18 cellular contexts compared by ENCODE assay signal in the genomic region with DNA sequence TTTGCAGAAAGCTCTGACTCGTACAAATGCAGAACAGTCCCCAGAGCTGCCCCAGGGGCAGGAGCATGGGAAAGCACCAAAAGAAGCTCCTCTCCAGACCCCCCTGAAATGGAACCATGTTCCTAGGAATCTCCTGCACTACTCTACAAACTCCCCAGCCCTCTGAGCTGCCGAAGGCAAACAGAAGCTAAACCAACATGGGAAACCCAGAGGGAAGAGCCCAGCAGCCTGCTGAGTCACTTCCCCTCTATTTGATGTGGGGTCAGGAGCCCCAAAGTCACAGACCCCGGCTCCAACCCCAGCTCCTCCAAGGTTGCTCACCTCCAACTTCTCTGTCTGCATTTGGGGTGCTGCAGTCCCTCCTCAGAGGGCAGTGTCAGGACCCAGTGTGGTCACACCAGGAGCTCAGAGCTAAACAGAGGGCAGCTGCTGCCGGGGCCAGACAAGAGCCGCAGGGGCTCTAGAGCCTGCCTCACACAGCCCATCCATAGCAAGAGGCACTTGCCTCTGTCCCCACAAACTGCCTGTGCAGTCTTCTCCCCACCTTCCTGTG. TPM values are rescaled to one million over a fixed set of nuclear protein-coding genes. Genes with fewer than 3 reads are reported as not detected.
A peak's percentile ranks its signal among the peaks of the same experiment; 100 is the strongest.
DNase-seq lines count a peak whose midpoint lies in the region; ATAC-seq, FAIRE-seq and TF ChIP-seq lines count a peak whose summit lies in the region.
"Had no signal": no experiment of that assay in that cellular context is flagged by ENCODE, and none has a peak within 500 bp of the region (broad histone marks: within the 10 kb centered on the region; RNA-seq: fewer than 3 reads in every experiment).

No MANE protein-coding gene starts in this region.

- H3K4me2 ChIP-seq in GM12878 (ENCODE audit: control insufficient read depth, insufficient read depth) (no peak overlapping the region), neural progenitor cell (no peak overlapping the region)

- in situ Hi-C loops in GM12878 (cut with MboI) = loop anchor here (5.0 kb wide), 1 partner anchor 227 kb away; no protein-coding TSS in a partner anchor

- H3K79me2 ChIP-seq in GM12878 (ENCODE audit: control insufficient read depth, insufficient read depth, low read length) = no peaks in the 10 kb centered on the region; the same call in 1 of the 2 replicates
- peaks cover 7% of the 10 kb centered on the region for H3K79me2 ChIP-seq in neural progenitor cell (ENCODE audit: low read depth)

- H3K36me3 ChIP-seq in GM12878 (ENCODE audit: control insufficient read depth in 2 of 2, insufficient read depth in 2 of 2, low read length in 1 of 2) (no peaks in the 10 kb centered on the region), neural progenitor cell (no peaks in the 10 kb centered on the region)
- H3K36me3 ChIP-seq: HAP-1 had no signal

- H3K36me3 Mint-ChIP-seq in neural progenitor cell = no peaks in the 10 kb centered on the region

- no TSS peak for BruUV-seq in GM12878 (replicated peaks; lab: Mats Ljungman, UMichigan)

- H3K9me3 ChIP-seq in GM12878 (replicated peaks; ENCODE audit: control insufficient read depth, insufficient read depth, low read length) (peaks cover 6% of the 10 kb centered on the region), neural progenitor cell (ENCODE audit: low read depth) (no peaks in the 10 kb centered on the region)

- DNase-seq in DMS53 (lab: John Stamatoyannopoulos, UW) (peak; percentile 28), DMS53 treated with DMSO at 0.1 percent for 48 hours (lab: John Stamatoyannopoulos, UW; ENCODE audit: unreplicated experiment) (no peak), M059J (ENCODE audit: low read depth) (peak; percentile 22), GM12878 (ENCODE audit: low read depth, low spot score) (no peak), neural progenitor cell (ENCODE audit: low spot score) (no peak)
- DNase-seq: DMS 273 treated with DMSO at 0.1 percent for 48 hours; NCI-H1417; NCI-H2081; NCI-H524; NK-92 treated with Interleukin-12 subunit alpha and Interleukin-12 subunit beta, amount 100 ng/mL, for 24 hours; Right ventricle myocardium superior; T-helper 17 cell had no signal

- RAD21 ChIA-PET in GM12878 (lab: Charles Lee; ENCODE audit: unreplicated experiment) = interaction anchor here (1.1 kb wide), 1 partner anchor 477 kb away, joined by 3 read pairs; no protein-coding TSS in a partner anchor

- no peaks in the 10 kb centered on the region for H3F3A ChIP-seq in neural progenitor cell (ENCODE audit: low read depth)

- no peak overlapping the region for H3K4me3 Mint-ChIP-seq in neural progenitor cell
- H3K4me3 Mint-ChIP-seq: T-helper 17 cell had no signal

- TF ChIP-seq POLR2A in GM12878 (IDR thresholded peaks at IDR 0.05; ENCODE audit: low read depth, low read length) = no peak

- peaks cover 15% of the 10 kb centered on the region for H3K9me3 Mint-ChIP-seq in neural progenitor cell

- H3K27ac ChIP-seq in GM12878 (ENCODE audit: control insufficient read depth, insufficient read depth) (no peak overlapping the region), neural progenitor cell (no peak overlapping the region)
- H3K27ac ChIP-seq: 22Rv1, HL-60 had no signal

- POLR2A ChIA-PET in GM12878 (lab: Charles Lee) = interaction anchor here (0.8 kb wide), 1 partner anchor 227 kb away, joined by 3 read pairs; no protein-coding TSS in a partner anchor

- H2AFZ ChIP-seq in GM12878 (ENCODE audit: control insufficient read depth, low read depth, low read length) (no peak overlapping the region), neural progenitor cell (replicated peaks) (no peak overlapping the region)

- H3K9ac ChIP-seq in GM12878 (ENCODE audit: control insufficient read depth, insufficient read depth, low read length) = no peak overlapping the region
- no peak overlapping the region for H3K9ac ChIP-seq in neural progenitor cell

- TF ChIP-seq CTCF in GM12878 (IDR thresholded peaks at IDR 0.05 in 2 of 3, conservative IDR thresholded peaks at IDR 0.05 in 1 of 3; ENCODE audit: control insufficient read depth in 2 of 3, extremely low read depth in 1 of 3, insufficient read depth in 1 of 3, low read depth in 3 of 3, low read length in 3 of 3) (no peak), neural progenitor cell (IDR thresholded peaks at IDR 0.05) (no peak)

- SMC1A ChIA-PET in GM12878 (lab: Charles Lee; ENCODE audit: uncharacterized antibody, unreplicated experiment) = interaction anchor here (0.6 to 0.7 kb wide), 2 partner anchors 10 to 91 kb away, joined by 3 read pairs; no protein-coding TSS in a partner anchor

- peaks cover 10% of the 10 kb centered on the region for H3K27me3 Mint-ChIP-seq in neural progenitor cell (ENCODE audit: insufficient read depth, low read depth)

- H3K27ac Mint-ChIP-seq in neural progenitor cell = peak overlapping the region; percentile 27

- 34% methylated on average over 5 of the region's 5 CpGs for WGBS in GM12878 (ENCODE audit: insufficient coverage, insufficient replicate concordance, low lambda C conversion rate, missing lambda C conversion rate)

- ATAC-seq in GM12878 = no peak
- no peak for ATAC-seq in HG03354 (IDR thresholded peaks at IDR 0.05; ENCODE audit: poor library complexity, severe bottlenecking, unreplicated experiment)
- no peak for ATAC-seq in HG03097 (IDR thresholded peaks at IDR 0.05; ENCODE audit: low FRiP score, unreplicated experiment)
- ATAC-seq in HG02981 (IDR thresholded peaks at IDR 0.05; ENCODE audit: unreplicated experiment) = no peak
- ATAC-seq: T-helper 17 cell had no signal

- H3K4me3 ChIP-seq in GM12878 (no peak overlapping the region), neural progenitor cell (no peak overlapping the region)
- H3K4me3 ChIP-seq: HAP-1 had no signal

- intact Hi-C loops in GM12878 (cut with micrococcal nuclease; ENCODE audit: unreplicated experiment) = no loop called here

- CTCF ChIA-PET in GM12878 (lab: Yijun Ruan, JAX) = interaction anchor here (4.5 kb wide), 1 partner anchor 226 kb away, joined by 45 read pairs; no protein-coding TSS in a partner anchor

- H3K4me1 Mint-ChIP-seq in neural progenitor cell = peaks cover 4% of the 10 kb centered on the region

- TF ChIP-seq RAD21 in GM12878 (IDR thresholded peaks at IDR 0.05; ENCODE audit: insufficient read depth, low read depth, low read length) = no peak

- H3K4me1 ChIP-seq in GM12878 (ENCODE audit: control insufficient read depth, insufficient read depth, low read length) (peaks cover 9% of the 10 kb centered on the region), neural progenitor cell (no peaks in the 10 kb centered on the region)

- H3K27me3 ChIP-seq in GM12878 (replicated peaks in 1 of 2; ENCODE audit: control insufficient read depth in 2 of 2, insufficient read depth in 2 of 2, low read length in 1 of 2) (no peaks in the 10 kb centered on the region), neural progenitor cell (peaks cover 14% of the 10 kb centered on the region)

- no peak for FAIRE-seq in GM12878 (lab: Jason Lieb, UNC)

- TF ChIP-seq EP300 in GM12878 (IDR thresholded peaks at IDR 0.05; ENCODE audit: borderline replicate concordance in 1 of 2, control insufficient read depth in 1 of 2, low read depth in 2 of 2, low read length in 2 of 2) = no peak

- H4K20me1 ChIP-seq in GM12878 (ENCODE audit: control insufficient read depth, insufficient read depth) (no peaks in the 10 kb centered on the region), neural progenitor cell (ENCODE audit: low read depth) (peaks cover 6% of the 10 kb centered on the region)

TF ChIP-seq in GM12878, 131 proteins besides CTCF, POLR2A, EP300 and RAD21:
- no peak for TF ChIP-seq CHD4 (IDR thresholded peaks at IDR 0.05)
- TF ChIP-seq, protein P1, sequence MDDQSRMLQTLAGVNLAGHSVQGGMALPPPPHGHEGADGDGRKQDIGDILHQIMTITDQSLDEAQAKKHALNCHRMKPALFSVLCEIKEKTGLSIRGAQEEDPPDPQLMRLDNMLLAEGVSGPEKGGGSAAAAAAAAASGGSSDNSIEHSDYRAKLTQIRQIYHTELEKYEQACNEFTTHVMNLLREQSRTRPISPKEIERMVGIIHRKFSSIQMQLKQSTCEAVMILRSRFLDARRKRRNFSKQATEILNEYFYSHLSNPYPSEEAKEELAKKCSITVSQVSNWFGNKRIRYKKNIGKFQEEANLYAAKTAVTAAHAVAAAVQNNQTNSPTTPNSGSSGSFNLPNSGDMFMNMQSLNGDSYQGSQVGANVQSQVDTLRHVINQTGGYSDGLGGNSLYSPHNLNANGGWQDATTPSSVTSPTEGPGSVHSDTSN (IDR thresholded peaks at IDR 0.05; ENCODE audit: insufficient replicate concordance, low read depth, low read length) = no peak
- TF ChIP-seq SPI1 (IDR thresholded peaks at IDR 0.05; ENCODE audit: borderline replicate concordance, insufficient read depth, low read depth, low read length) = 0 out of 2 replicates have a peak, but pooled peaks have one; percentile 3
TF ChIP-seq in GM12878: peak in this region for 1.

RNA-seq across cellular contexts. Expression of a gene that starts 3.8 kb away (rescaled TPM):
- total RNA-seq in M059J (2014; rRNA removed; shearing (Covaris generic)) = 10.1 and 23.1 TPM in 2 replicates
- total RNA-seq in GM12878 (2013; cell fraction: nucleolus; rRNA removed) = 76.3 and 87.4 TPM in 2 replicates
- 3.4 and 5.1 TPM in 2 replicates for total RNA-seq in GM12878 (2014; rRNA removed)
- 2.6 TPM in 2 replicates for total RNA-seq in GM12878 (2014; rRNA removed; fragmentation: Illumina TruSeq; extraction: Trizol)
- total RNA-seq in GM12878 (2021) = 9.9 and 10.3 TPM in 2 replicates
- polyA plus RNA-seq in GM12878 (2011; ENCODE audit: low read depth) = 1.8 TPM
- polyA plus RNA-seq in GM12878 (2011; rRNA removed) = 5.8 and 16.4 TPM in 2 replicates
- polyA plus RNA-seq in GM12878 (2011; cell fraction: cytosol; rRNA removed) = 13.6 and 19.3 TPM in 2 replicates
- polyA plus RNA-seq in GM12878 (2011; cell fraction: nucleus; rRNA removed) = 104 and 110 TPM in 2 replicates
- 6.5 and 6.7 TPM in 2 replicates for polyA plus RNA-seq in GM12878 (2012)
- 1.8 and 2.5 TPM in 2 replicates for polyA plus RNA-seq in GM12878 (2014; fragmentation: Illumina TruSeq; extraction: Trizol)
- polyA plus RNA-seq in GM12878 (2014; fragmentation: Nextera tagmentation; extraction: Ambion mirVana) = under 1 TPM; 0.03 to 0.15 TPM
- 5.4 and 6.8 TPM in 2 replicates for polyA plus RNA-seq in GM12878 (2014; rRNA removed)
- under 1 TPM; 0.79 to 0.95 TPM for polyA plus RNA-seq in GM12878 (2016; fragmentation: Nextera tagmentation; extraction: Ambion mirVana)
- 31.7 and 34.5 TPM in 2 replicates for polyA minus RNA-seq in GM12878 (2011; rRNA and poly(A)+ RNA removed)
- 8.8 and 10.0 TPM in 2 replicates for polyA minus RNA-seq in GM12878 (2011; cell fraction: cytosol; rRNA and poly(A)+ RNA removed)
- polyA minus RNA-seq in GM12878 (2011; cell fraction: nucleus; rRNA and poly(A)+ RNA removed) = 31.4 and 46.3 TPM in 2 replicates
- 34.7 and 89.1 TPM in 2 replicates for total RNA-seq in neural progenitor cell (ENCODE audit: low replicate concordance)

Comparison
In these comparisons a context has a peak if more than half of its experiments do, and no peak if none do; other contexts are left out.
1. DNase-seq: peak in DMS53 (single experiment) and M059J (single experiment); none in DMS53 treated with DMSO at 0.1 percent for 48 hours (single experiment), GM12878 (single experiment) and neural progenitor cell (single experiment).